Comparison of ENCODE assay signal across 17 cellular contexts in genomic region chr21:15820857-15821256, GRCh38.
DNase-seq lines count a peak whose midpoint lies in the region; ATAC-seq and TF ChIP-seq lines count a peak whose summit lies in the region.
"Had no signal": no experiment of that assay in that cellular context is flagged by ENCODE, and none has a peak within 500 bp of the region (broad histone marks: within the 10 kb centered on the region; RNA-seq: fewer than 3 reads in every experiment).

No MANE protein-coding gene starts in this region.

- no CpG with 5 or more reads among the region's 1 CpG for WGBS in IMR-90 (ENCODE audit: extremely low coverage in 2 of 2, insufficient read length in 1 of 2), 2 experiments
- 96% methylated on average over 1 of the region's 1 CpG for WGBS in esophagus squamous epithelium, 2 donors

- H2BK15ac ChIP-seq in IMR-90 (ENCODE audit: low read depth, low read length), result no peak overlapping the region

- no peaks in the 10 kb centered on the region for H3K27me3 Mint-ChIP-seq in chondrocyte (ENCODE audit: low read depth)
- H3K27me3 Mint-ChIP-seq: CD4-positive, alpha-beta memory T cell had no signal

- CTCF ChIA-PET in IMR-90 (lab: Yijun Ruan, JAX), result interaction anchor here (1.3 kb wide), 1 partner anchor 30 kb away, joined by 3 read pairs; no protein-coding TSS in a partner anchor

- H3K9me3 ChIP-seq in IMR-90 (ENCODE audit: control insufficient read depth, insufficient read depth, low read length) (no peaks in the 10 kb centered on the region), esophagus squamous epithelium (no peaks in the 10 kb centered on the region), SJCRH30 (replicated peaks) (no peaks in the 10 kb centered on the region)

- DNase-seq in AG10803 (ENCODE audit: low read depth) (peak; percentile 4), IMR-90 (peak; percentile 47), chondrocyte (ENCODE audit: low spot score) (no peak), fibroblast of the aortic adventitia (ENCODE audit: low read depth) (peak; percentile 30), pons (ENCODE audit: low spot score) (no peak), esophagus squamous epithelium (lab: John Stamatoyannopoulos, UW) (no peak), SJCRH30 (no peak), NCI-H226 (no peak)
- DNase-seq: CD4-positive, alpha-beta memory T cell; DMS79 treated with DMSO at 0.1 percent for 48 hours; Karpas-422; MM.1S; NCI-H1105; NCI-H187 treated with DMSO at 0.1 percent for 48 hours; NCI-H2171; NCI-H524 had no signal

- POLR2A ChIA-PET in IMR-90 (lab: Charles Lee; ENCODE audit: unreplicated experiment), result interaction anchor here (0.6 kb wide), 1 partner anchor 38 kb away, joined by 4 read pairs; no protein-coding TSS in a partner anchor

- no peak overlapping the region for H2AFZ ChIP-seq in IMR-90 (replicated peaks; ENCODE audit: low read length, poor library complexity)

- no peak overlapping the region for H4K8ac ChIP-seq in IMR-90 (ENCODE audit: low read depth in 2 of 2, low read length in 2 of 2)

- no peak overlapping the region for H2AK9ac ChIP-seq in IMR-90 (replicated peaks; ENCODE audit: low read depth, low read length, poor library complexity)

- no peaks in the 10 kb centered on the region for H3K9me3 Mint-ChIP-seq in chondrocyte (ENCODE audit: low read depth)

- H3K4ac ChIP-seq in IMR-90 (ENCODE audit: low read depth, low read length), result no peak overlapping the region

- H3K27me3 ChIP-seq in IMR-90 (ENCODE audit: control insufficient read depth, insufficient read depth, low read length) (no peaks in the 10 kb centered on the region), esophagus squamous epithelium (no peaks in the 10 kb centered on the region), SJCRH30 (no peaks in the 10 kb centered on the region; the same call in 1 of the 2 replicates)

- H4K91ac ChIP-seq in IMR-90 (ENCODE audit: insufficient read depth, low read depth, low read length), result no peak overlapping the region

- TF ChIP-seq RAD21 in IMR-90 (IDR thresholded peaks at IDR 0.05; ENCODE audit: low read length), result no peak

- no peak overlapping the region for H2BK120ac ChIP-seq in IMR-90 (ENCODE audit: low read depth, low read length)

- H3K4me1 ChIP-seq in IMR-90 (ENCODE audit: control insufficient read depth, insufficient read depth, low read length) (no peaks in the 10 kb centered on the region), esophagus squamous epithelium (no peaks in the 10 kb centered on the region), SJCRH30 (no peaks in the 10 kb centered on the region)

- peaks cover 23% of the 10 kb centered on the region for H3K36me3 Mint-ChIP-seq in chondrocyte (ENCODE audit: low read depth)

- peaks cover 2% of the 10 kb centered on the region; the same call in 1 of the 2 replicates for H3K9me1 ChIP-seq in IMR-90 (ENCODE audit: insufficient read depth, low read length)

- TF ChIP-seq CTCF in AG10803 (conservative IDR thresholded peaks at IDR 0.05; ENCODE audit: low read length), result no peak
- no peak for TF ChIP-seq CTCF in IMR-90 (conservative IDR thresholded peaks at IDR 0.05; ENCODE audit: low read depth, low read length)
- no peak for TF ChIP-seq CTCF in chondrocyte (IDR thresholded peaks at IDR 0.05)
- no peak for TF ChIP-seq CTCF in fibroblast of the aortic adventitia (IDR thresholded peaks at IDR 0.05; ENCODE audit: insufficient read depth, low read length)
- no peak for TF ChIP-seq CTCF in esophagus squamous epithelium (IDR thresholded peaks at IDR 0.05)

- H4K5ac ChIP-seq in IMR-90 (ENCODE audit: low read depth, low read length), result no peak overlapping the region

- H3K9ac ChIP-seq in IMR-90 (ENCODE audit: low read depth, low read length), result no peak overlapping the region

- in situ Hi-C loops in IMR-90 (cut with MboI; ENCODE audit: low sequenced_read_pairs), result no loop called here

- peaks cover 16% of the 10 kb centered on the region for H3K4me1 Mint-ChIP-seq in chondrocyte (ENCODE audit: low read depth)

- H2AK5ac ChIP-seq in IMR-90 (ENCODE audit: low read depth, low read length), result no peak overlapping the region

- no peak overlapping the region for H3K4me3 Mint-ChIP-seq in chondrocyte (ENCODE audit: unreplicated experiment)

- H3K36me3 ChIP-seq in IMR-90 (ENCODE audit: control insufficient read depth, insufficient read depth, low read length), result peaks cover 6% of the 10 kb centered on the region
- peaks cover 0 to 59% (median 0%) of the 10 kb centered on the region in 3 donors for H3K36me3 ChIP-seq in esophagus squamous epithelium
- peaks cover 36% of the 10 kb centered on the region for H3K36me3 ChIP-seq in SJCRH30

- H3K4me3 ChIP-seq in AG10803 (ENCODE audit: low read length) (no peak overlapping the region), IMR-90 (ENCODE audit: insufficient read depth, low read depth, low read length) (no peak overlapping the region), fibroblast of the aortic adventitia (ENCODE audit: low read depth, low read length) (no peak overlapping the region), esophagus squamous epithelium (no peak overlapping the region), SJCRH30 (no peak overlapping the region)

- H3K79me1 ChIP-seq in IMR-90 (ENCODE audit: low read depth in 1 of 2, low read length in 2 of 2), result peaks cover 0 to 3% of the 10 kb centered on the region in 2 experiments; a peak in 1 of 4 replicates

- H3K14ac ChIP-seq in IMR-90 (replicated peaks; ENCODE audit: low read depth, low read length), result no peak overlapping the region

- no peak overlapping the region for H2BK20ac ChIP-seq in IMR-90 (ENCODE audit: low read depth, low read length)

- BruUV-seq in IMR-90 (replicated peaks; lab: Mats Ljungman, UMichigan), result no TSS peak

- dilution Hi-C loops in IMR-90 (cut with HindIII; ENCODE audit: low sequenced_read_pairs, unreplicated experiment), result no loop called here

- H3K27ac Mint-ChIP-seq in chondrocyte (ENCODE audit: unreplicated experiment), result peak overlapping the region; percentile 27

- no peak overlapping the region for H3K23ac ChIP-seq in IMR-90 (ENCODE audit: low read depth, low read length)

- H4K20me1 ChIP-seq in IMR-90 (ENCODE audit: insufficient read depth, low read length), result no peaks in the 10 kb centered on the region

- no peak overlapping the region for H3K18ac ChIP-seq in IMR-90 (ENCODE audit: low read depth, low read length)

- TF ChIP-seq POLR2A in IMR-90 (IDR thresholded peaks at IDR 0.05; ENCODE audit: low read depth, low read length), result no peak
- no peak for TF ChIP-seq POLR2A in esophagus squamous epithelium (IDR thresholded peaks at IDR 0.05)

- H3K27ac ChIP-seq in IMR-90 (ENCODE audit: insufficient read depth, low read length), result no peak overlapping the region
- H3K27ac ChIP-seq in esophagus squamous epithelium, result no peak overlapping the region
- no peak overlapping the region for H3K27ac ChIP-seq in SJCRH30

- no peak overlapping the region for H3K56ac ChIP-seq in IMR-90 (ENCODE audit: extremely low read depth, insufficient read depth, low read length)

- ATAC-seq in IMR-90 (ENCODE audit: low read depth), result peak; percentile 69
- ATAC-seq: HCT116 had no signal

- intact Hi-C loops in IMR-90 (cut with micrococcal nuclease) (loop anchor here (5.0 kb wide), 1 partner anchor 304 kb away; no protein-coding TSS in a partner anchor), esophagus squamous epithelium (cut with DNase I) (loop anchor here (10.0 kb wide), 1 partner anchor 86 kb away; no protein-coding TSS in a partner anchor)

- H3K4me2 ChIP-seq in IMR-90 (ENCODE audit: low read depth, low read length), result no peak overlapping the region

- peak overlapping the region; percentile 41 for H2BK5ac ChIP-seq in IMR-90 (ENCODE audit: low read depth, low read length, poor library complexity, severe bottlenecking)

TF ChIP-seq in IMR-90, 13 proteins besides CTCF, POLR2A, EP300 and RAD21:
- no peak for TF ChIP-seq NFE2L2 (IDR thresholded peaks at IDR 0.05; ENCODE audit: low read depth, low read length)
- no peak for TF ChIP-seq USF2 (IDR thresholded peaks at IDR 0.05; ENCODE audit: low read depth, low read length)
- TF ChIP-seq CEBPB (IDR thresholded peaks at IDR 0.05; ENCODE audit: low read depth, low read length), result no peak
- TF ChIP-seq FOS (IDR thresholded peaks at IDR 0.05; ENCODE audit: low read depth, low read length), result no peak
- no peak for TF ChIP-seq ELK1 (IDR thresholded peaks at IDR 0.05; ENCODE audit: borderline replicate concordance, low read depth, low read length)
- TF ChIP-seq BHLHE40 (IDR thresholded peaks at IDR 0.05; ENCODE audit: low read depth, low read length), result no peak
- no peak for TF ChIP-seq CHD1 (IDR thresholded peaks at IDR 0.05; ENCODE audit: low read depth, low read length)

Comparison
In these comparisons a context has a peak if more than half of its experiments do, and no peak if none do; other contexts are left out.
1. DNase-seq: peak in AG10803 (single experiment), IMR-90 (single experiment) and fibroblast of the aortic adventitia (single experiment); none in chondrocyte (single experiment), pons (single experiment), esophagus squamous epithelium (single experiment), SJCRH30 (0 of 2) and NCI-H226 (single experiment).